Comparison of ENCODE assay signal across 14 cellular contexts in genomic region chrX:11188664-11189063, GRCh38.
DNase-seq lines count a peak whose midpoint lies in the region; ATAC-seq and TF ChIP-seq lines count a peak whose summit lies in the region.
"Had no signal": no experiment of that assay in that cellular context is flagged by ENCODE, and none has a peak within 500 bp of the region (broad histone marks: within the 10 kb centered on the region; RNA-seq: fewer than 3 reads in every experiment).

No MANE protein-coding gene starts in this region.

- no peak overlapping the region for H3K4me3 Mint-ChIP-seq in MCF 10A (ENCODE audit: unreplicated experiment)
- H3K4me3 Mint-ChIP-seq in naive thymus-derived CD4-positive, alpha-beta T cell, result no peak overlapping the region
- H3K4me3 Mint-ChIP-seq: activated T-cell treated with anti-CD3 and anti-CD28 coated beads, Interleukin-2, amount 50 U/mL, for 24 hours had no signal

- H3K4me3 ChIP-seq in breast epithelium, result no peak overlapping the region
- no peak overlapping the region for H3K4me3 ChIP-seq in choroid plexus epithelial cell (ENCODE audit: low read depth, low read length)
- no peak overlapping the region for H3K4me3 ChIP-seq in naive thymus-derived CD4-positive, alpha-beta T cell (ENCODE audit: low read length)
- no peak overlapping the region for H3K4me3 ChIP-seq in right cardiac atrium (ENCODE audit: low read length)

- no peak overlapping the region for H3K27ac ChIP-seq in breast epithelium
- no peak overlapping the region for H3K27ac ChIP-seq in naive thymus-derived CD4-positive, alpha-beta T cell (ENCODE audit: low read depth, low read length)
- no peak overlapping the region for H3K27ac ChIP-seq in right cardiac atrium (ENCODE audit: low read length)

- TF ChIP-seq POLR2A in breast epithelium (IDR thresholded peaks at IDR 0.05), result no peak

- TF ChIP-seq CTCF in MCF 10A (IDR thresholded peaks at IDR 0.05; ENCODE audit: unreplicated experiment) (no peak), breast epithelium (IDR thresholded peaks at IDR 0.05) (no peak), choroid plexus epithelial cell (conservative IDR thresholded peaks at IDR 0.05; ENCODE audit: low read depth, low read length) (no peak)

- intact Hi-C loops in MCF 10A (cut with micrococcal nuclease) (no loop called here), breast epithelium (cut with DNase I; ENCODE audit: low total_unique reads) (no loop called here), right cardiac atrium (cut with DNase I) (no loop called here)
- intact Hi-C loops in naive thymus-derived CD4-positive, alpha-beta T cell (cut with micrococcal nuclease), result no loop called here

- no peak overlapping the region for H3K27ac Mint-ChIP-seq in MCF 10A (ENCODE audit: low read depth, unreplicated experiment)
- no peak overlapping the region for H3K27ac Mint-ChIP-seq in naive thymus-derived CD4-positive, alpha-beta T cell
- H3K27ac Mint-ChIP-seq: activated T-cell treated with anti-CD3 and anti-CD28 coated beads, Interleukin-2, amount 50 U/mL, for 24 hours had no signal

- H3K9me3 Mint-ChIP-seq in MCF 10A (ENCODE audit: unreplicated experiment), result no peaks in the 10 kb centered on the region
- H3K9me3 Mint-ChIP-seq in naive thymus-derived CD4-positive, alpha-beta T cell, result no peaks in the 10 kb centered on the region
- H3K9me3 Mint-ChIP-seq: activated T-cell treated with anti-CD3 and anti-CD28 coated beads, Interleukin-2, amount 50 U/mL, for 24 hours had no signal

- H3K36me3 ChIP-seq in breast epithelium, result no peaks in the 10 kb centered on the region
- H3K36me3 ChIP-seq in naive thymus-derived CD4-positive, alpha-beta T cell (ENCODE audit: control insufficient read depth in 2 of 3, insufficient read depth in 3 of 3, low read length in 3 of 3), result no peaks in the 10 kb centered on the region

- 96% methylated on average over 7 of the region's 7 CpGs for WGBS in right cardiac atrium

- H3K27me3 Mint-ChIP-seq in MCF 10A (ENCODE audit: insufficient read depth, unreplicated experiment), result peaks cover 17% of the 10 kb centered on the region
- H3K27me3 Mint-ChIP-seq in naive thymus-derived CD4-positive, alpha-beta T cell, result peaks cover 0 to 3% (median 2%) of the 10 kb centered on the region in 5 donors

- no peaks in the 10 kb centered on the region for H3K36me3 Mint-ChIP-seq in MCF 10A (ENCODE audit: insufficient read depth, unreplicated experiment)
- H3K36me3 Mint-ChIP-seq in naive thymus-derived CD4-positive, alpha-beta T cell, result no peaks in the 10 kb centered on the region

- H3K9me3 ChIP-seq in breast epithelium, result no peaks in the 10 kb centered on the region
- no peaks in the 10 kb centered on the region for H3K9me3 ChIP-seq in naive thymus-derived CD4-positive, alpha-beta T cell (ENCODE audit: control insufficient read depth in 2 of 3, low read length in 3 of 3)
- no peaks in the 10 kb centered on the region for H3K9me3 ChIP-seq in right cardiac atrium (ENCODE audit: control insufficient read depth, low read length)

- DNase-seq in MCF 10A (ENCODE audit: unreplicated experiment) (peak; percentile 44), breast epithelium (ENCODE audit: low spot score in 2 of 2) (no peak), MV-4-11 (lab: John Stamatoyannopoulos, UW) (peak; percentile 6), choroid plexus epithelial cell (ENCODE audit: low read depth) (peak; percentile 15), right cardiac atrium (no peak)
- DNase-seq in stimulated activated CD8-positive, alpha-beta memory T cell treated with anti-CD3 and anti-CD28 coated beads, Interleukin-4, amount 100 ng/mL, for 48 hours, result peak; percentile 19
- no peak for DNase-seq in naive thymus-derived CD4-positive, alpha-beta T cell
- DNase-seq: activated T-cell treated with anti-CD3 and anti-CD28 coated beads, Interleukin-2, amount 50 U/mL, for 24 hours; anterior cingulate cortex; NCI-H1436; NCI-H510A treated with DMSO at 0.1 percent for 48 hours; OCI-M1 had no signal

- no peak for ATAC-seq in naive thymus-derived CD4-positive, alpha-beta T cell
- ATAC-seq in right cardiac atrium (no peak), HG03108 (IDR thresholded peaks at IDR 0.05; ENCODE audit: unreplicated experiment) (no peak)
- ATAC-seq: activated CD4-positive, CD25-positive, alpha-beta regulatory T cell treated with anti-CD3 and anti-CD28 coated beads, Interleukin-2, amount 50 U/mL, for 24 hours had no signal

- H3K4me1 Mint-ChIP-seq in MCF 10A (ENCODE audit: insufficient read depth, unreplicated experiment), result no peaks in the 10 kb centered on the region
- H3K4me1 Mint-ChIP-seq in naive thymus-derived CD4-positive, alpha-beta T cell, result no peaks in the 10 kb centered on the region

- no TSS peak for BruUV-seq in MCF 10A (replicated peaks; lab: Mats Ljungman, UMichigan)

- CTCF ChIA-PET in MCF 10A (lab: Yijun Ruan, JAX), result no interaction called here
- CTCF ChIA-PET in naive thymus-derived CD4-positive, alpha-beta T cell (lab: Charles Lee), result no interaction called here

- peaks cover 0 to 27% of the 10 kb centered on the region in 2 donors for H3K27me3 ChIP-seq in breast epithelium
- H3K27me3 ChIP-seq in naive thymus-derived CD4-positive, alpha-beta T cell (ENCODE audit: control insufficient read depth in 2 of 2, insufficient read depth in 2 of 2, low read length in 2 of 2), result no peaks in the 10 kb centered on the region
- no peaks in the 10 kb centered on the region for H3K27me3 ChIP-seq in right cardiac atrium (ENCODE audit: control insufficient read depth, insufficient read depth)

- POLR2A ChIA-PET in MCF 10A (lab: Yijun Ruan, JAX), result interaction anchor here (0.7 to 1.8 kb wide), 2 partner anchors 12 to 61 kb away, joined by 3 to 8 read pairs; no protein-coding TSS in a partner anchor
- POLR2A ChIA-PET in naive thymus-derived CD4-positive, alpha-beta T cell (lab: Charles Lee), result no interaction called here

- no peaks in the 10 kb centered on the region for H3K4me1 ChIP-seq in breast epithelium
- H3K4me1 ChIP-seq in naive thymus-derived CD4-positive, alpha-beta T cell (ENCODE audit: control insufficient read depth in 2 of 2, insufficient read depth in 2 of 2, low read length in 2 of 2), result no peaks in the 10 kb centered on the region
- H3K4me1 ChIP-seq in right cardiac atrium (ENCODE audit: control insufficient read depth, insufficient read depth, low read length), result no peaks in the 10 kb centered on the region

Comparison
In these comparisons a context has a peak if more than half of its experiments do, and no peak if none do; other contexts are left out.
1. DNase-seq: peak in MCF 10A (single experiment), MV-4-11 (single experiment), choroid plexus epithelial cell (single experiment) and stimulated activated CD8-positive, alpha-beta memory T cell treated with anti-CD3 and anti-CD28 coated beads, Interleukin-4, amount 100 ng/mL, for 48 hours (single experiment); none in breast epithelium (0 of 2), naive thymus-derived CD4-positive, alpha-beta T cell (0 of 9) and right cardiac atrium (0 of 3).